Comparison of ENCODE assay signal across 2 cellular contexts in the genomic region with DNA sequence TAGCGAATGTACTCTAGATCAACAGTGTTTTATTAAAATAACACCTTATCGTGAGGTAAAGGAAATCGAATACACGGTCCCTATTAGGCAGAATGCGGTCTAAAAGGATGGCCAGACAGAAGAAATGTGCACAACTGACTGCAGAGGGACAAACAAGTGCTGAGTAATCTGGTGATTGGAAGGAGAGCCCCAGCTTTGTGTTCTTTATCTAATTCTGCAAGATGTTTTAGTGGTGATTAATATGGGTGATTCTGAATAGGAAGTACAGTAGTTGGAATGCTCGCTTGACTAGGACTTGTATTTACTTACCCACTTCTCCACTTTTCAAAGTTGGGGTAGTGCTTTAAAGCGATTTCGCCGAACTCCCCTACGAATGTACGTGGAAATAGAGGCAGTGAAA.
TF ChIP-seq lines count a peak whose summit lies in the region.

No MANE protein-coding gene starts in this region.

TF ChIP-seq in GM12878, 131 proteins besides CTCF, POLR2A, EP300 and RAD21:
- TF ChIP-seq TAF1 (IDR thresholded peaks at IDR 0.05; ENCODE audit: borderline replicate concordance, low read depth, low read length) (no peak), NR2C2 (IDR thresholded peaks at IDR 0.05; ENCODE audit: borderline replicate concordance, control insufficient read depth, insufficient read length, low read depth) (no peak), FOXM1 (IDR thresholded peaks at IDR 0.05; ENCODE audit: low read depth, low read length) (no peak), KDM1A (IDR thresholded peaks at IDR 0.05; ENCODE audit: borderline replicate concordance) (no peak), JUND (IDR thresholded peaks at IDR 0.05; ENCODE audit: low read depth, low read length) (no peak), MXI1 (IDR thresholded peaks at IDR 0.05; ENCODE audit: low read depth, low read length) (no peak), RCOR1 (conservative IDR thresholded peaks at IDR 0.05; ENCODE audit: low read depth, low read length) (no peak), ATF7 (IDR thresholded peaks at IDR 0.05; ENCODE audit: low read depth) (no peak), HDGF (IDR thresholded peaks at IDR 0.05) (no peak), PKNOX1 (IDR thresholded peaks at IDR 0.05) (no peak), WRNIP1 (IDR thresholded peaks at IDR 0.05; ENCODE audit: borderline replicate concordance, low read depth, low read length) (no peak), BACH1 (IDR thresholded peaks at IDR 0.05; ENCODE audit: borderline replicate concordance) (no peak), RUNX3 (IDR thresholded peaks at IDR 0.05; ENCODE audit: low read length) (peak; percentile 30; the same call in 1 of the 2 replicates), RELA (IDR thresholded peaks at IDR 0.05; ENCODE audit: borderline replicate concordance, partially characterized antibody) (no peak), ETV6 (conservative IDR thresholded peaks at IDR 0.05 in 1 of 2, IDR thresholded peaks at IDR 0.05 in 1 of 2; ENCODE audit: borderline replicate concordance in 1 of 2, low read depth in 1 of 2) (0 out of 4 replicates have a peak, but pooled peaks of 1 of the 2 experiments have one; percentile 20), PML (IDR thresholded peaks at IDR 0.05; ENCODE audit: low read length) (0 out of 2 replicates have a peak, but pooled peaks have one; percentile 29), JUNB (IDR thresholded peaks at IDR 0.05) (peak; percentile 35), PAX5 (IDR thresholded peaks at IDR 0.05; ENCODE audit: borderline replicate concordance, low read depth, low read length) (no peak), ZZZ3 (IDR thresholded peaks at IDR 0.05; ENCODE audit: control insufficient read depth, insufficient read length, low read depth) (no peak)
- TF ChIP-seq, protein P1, sequence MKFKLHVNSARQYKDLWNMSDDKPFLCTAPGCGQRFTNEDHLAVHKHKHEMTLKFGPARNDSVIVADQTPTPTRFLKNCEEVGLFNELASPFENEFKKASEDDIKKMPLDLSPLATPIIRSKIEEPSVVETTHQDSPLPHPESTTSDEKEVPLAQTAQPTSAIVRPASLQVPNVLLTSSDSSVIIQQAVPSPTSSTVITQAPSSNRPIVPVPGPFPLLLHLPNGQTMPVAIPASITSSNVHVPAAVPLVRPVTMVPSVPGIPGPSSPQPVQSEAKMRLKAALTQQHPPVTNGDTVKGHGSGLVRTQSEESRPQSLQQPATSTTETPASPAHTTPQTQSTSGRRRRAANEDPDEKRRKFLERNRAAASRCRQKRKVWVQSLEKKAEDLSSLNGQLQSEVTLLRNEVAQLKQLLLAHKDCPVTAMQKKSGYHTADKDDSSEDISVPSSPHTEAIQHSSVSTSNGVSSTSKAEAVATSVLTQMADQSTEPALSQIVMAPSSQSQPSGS (IDR thresholded peaks at IDR 0.05; ENCODE audit: low read length): no peak
- TF ChIP-seq, protein P2, sequence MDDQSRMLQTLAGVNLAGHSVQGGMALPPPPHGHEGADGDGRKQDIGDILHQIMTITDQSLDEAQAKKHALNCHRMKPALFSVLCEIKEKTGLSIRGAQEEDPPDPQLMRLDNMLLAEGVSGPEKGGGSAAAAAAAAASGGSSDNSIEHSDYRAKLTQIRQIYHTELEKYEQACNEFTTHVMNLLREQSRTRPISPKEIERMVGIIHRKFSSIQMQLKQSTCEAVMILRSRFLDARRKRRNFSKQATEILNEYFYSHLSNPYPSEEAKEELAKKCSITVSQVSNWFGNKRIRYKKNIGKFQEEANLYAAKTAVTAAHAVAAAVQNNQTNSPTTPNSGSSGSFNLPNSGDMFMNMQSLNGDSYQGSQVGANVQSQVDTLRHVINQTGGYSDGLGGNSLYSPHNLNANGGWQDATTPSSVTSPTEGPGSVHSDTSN (IDR thresholded peaks at IDR 0.05; ENCODE audit: insufficient replicate concordance, low read depth, low read length): no peak

TF ChIP-seq in HepG2, 621 proteins besides CTCF, POLR2A, EP300 and RAD21:
- TF ChIP-seq ZNF33A (CRISPR knock-in tag; IDR thresholded peaks at IDR 0.05; ENCODE audit: borderline replicate concordance): no peak
- no peak for TF ChIP-seq FOSL2 (CRISPR knock-in tag; IDR thresholded peaks at IDR 0.05)
- TF ChIP-seq ELF1 (CRISPR knock-in tag; IDR thresholded peaks at IDR 0.05): no peak
- no peak for TF ChIP-seq STAG1 (CRISPR knock-in tag; IDR thresholded peaks at IDR 0.05)
- no peak for TF ChIP-seq ZNF33B (CRISPR knock-in tag; IDR thresholded peaks at IDR 0.05)
- no peak for TF ChIP-seq ZNF160 (CRISPR knock-in tag; IDR thresholded peaks at IDR 0.05)
- TF ChIP-seq RARG (CRISPR knock-in tag; IDR thresholded peaks at IDR 0.05; ENCODE audit: low read depth): no peak
- no peak for TF ChIP-seq U2AF2 (IDR thresholded peaks at IDR 0.05; ENCODE audit: low read depth, low read length)
- no peak for TF ChIP-seq CBX5 (CRISPR knock-in tag; IDR thresholded peaks at IDR 0.05; ENCODE audit: borderline replicate concordance)
- no peak for TF ChIP-seq ZNF34 (CRISPR knock-in tag; IDR thresholded peaks at IDR 0.05; ENCODE audit: borderline replicate concordance)
- no peak for TF ChIP-seq ZFAT (CRISPR knock-in tag; conservative IDR thresholded peaks at IDR 0.05)
- TF ChIP-seq NFRKB (IDR thresholded peaks at IDR 0.05): no peak
- TF ChIP-seq ZNF329 (CRISPR knock-in tag; IDR thresholded peaks at IDR 0.05; ENCODE audit: low read depth): no peak
- TF ChIP-seq ZNF407 (CRISPR knock-in tag; IDR thresholded peaks at IDR 0.05; ENCODE audit: not compliant biosample characterization): no peak
- no peak for TF ChIP-seq KDM1A (CRISPR knock-in tag; IDR thresholded peaks at IDR 0.05)
- no peak for TF ChIP-seq REL (CRISPR knock-in tag; conservative IDR thresholded peaks at IDR 0.05)
- TF ChIP-seq, protein P3, sequence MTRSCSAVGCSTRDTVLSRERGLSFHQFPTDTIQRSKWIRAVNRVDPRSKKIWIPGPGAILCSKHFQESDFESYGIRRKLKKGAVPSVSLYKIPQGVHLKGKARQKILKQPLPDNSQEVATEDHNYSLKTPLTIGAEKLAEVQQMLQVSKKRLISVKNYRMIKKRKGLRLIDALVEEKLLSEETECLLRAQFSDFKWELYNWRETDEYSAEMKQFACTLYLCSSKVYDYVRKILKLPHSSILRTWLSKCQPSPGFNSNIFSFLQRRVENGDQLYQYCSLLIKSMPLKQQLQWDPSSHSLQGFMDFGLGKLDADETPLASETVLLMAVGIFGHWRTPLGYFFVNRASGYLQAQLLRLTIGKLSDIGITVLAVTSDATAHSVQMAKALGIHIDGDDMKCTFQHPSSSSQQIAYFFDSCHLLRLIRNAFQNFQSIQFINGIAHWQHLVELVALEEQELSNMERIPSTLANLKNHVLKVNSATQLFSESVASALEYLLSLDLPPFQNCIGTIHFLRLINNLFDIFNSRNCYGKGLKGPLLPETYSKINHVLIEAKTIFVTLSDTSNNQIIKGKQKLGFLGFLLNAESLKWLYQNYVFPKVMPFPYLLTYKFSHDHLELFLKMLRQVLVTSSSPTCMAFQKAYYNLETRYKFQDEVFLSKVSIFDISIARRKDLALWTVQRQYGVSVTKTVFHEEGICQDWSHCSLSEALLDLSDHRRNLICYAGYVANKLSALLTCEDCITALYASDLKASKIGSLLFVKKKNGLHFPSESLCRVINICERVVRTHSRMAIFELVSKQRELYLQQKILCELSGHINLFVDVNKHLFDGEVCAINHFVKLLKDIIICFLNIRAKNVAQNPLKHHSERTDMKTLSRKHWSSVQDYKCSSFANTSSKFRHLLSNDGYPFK (CRISPR knock-in tag; IDR thresholded peaks at IDR 0.05; ENCODE audit: borderline replicate concordance): no peak
- no peak for TF ChIP-seq ATAD3A (CRISPR knock-in tag; IDR thresholded peaks at IDR 0.05)
